Comparison of ENCODE assay signal across 2 cellular contexts in the genomic region with DNA sequence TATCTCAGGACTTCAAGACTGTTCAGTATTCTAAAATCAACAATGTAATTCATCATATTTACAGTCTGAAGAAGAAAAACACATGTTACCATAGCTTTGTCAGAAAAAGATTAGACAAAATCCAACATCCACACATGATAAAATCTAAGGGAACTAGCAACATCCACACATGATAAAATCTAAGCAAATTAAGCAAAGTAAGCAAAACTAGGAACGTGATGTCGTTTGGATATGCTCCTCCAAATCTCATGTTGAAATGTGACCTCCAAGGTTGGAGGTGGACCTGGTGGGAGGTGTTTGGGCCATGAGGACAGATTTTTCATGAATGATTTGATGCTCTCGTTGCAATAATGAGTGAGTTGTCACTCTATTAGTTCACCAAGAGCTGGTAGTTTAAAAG.
TF ChIP-seq lines count a peak whose summit lies in the region.

No MANE protein-coding gene starts in this region.

TF ChIP-seq in GM23338, 12 proteins besides CTCF, POLR2A, EP300 and RAD21 (continued from another document):
- TF ChIP-seq REST (IDR thresholded peaks at IDR 0.05; ENCODE audit: unreplicated experiment) (no peak), ZNF114 (CRISPR knock-in tag; IDR thresholded peaks at IDR 0.05) (no peak), POLR2AphosphoS5 (IDR thresholded peaks at IDR 0.05; ENCODE audit: low read depth) (no peak), CREB1 (CRISPR knock-in tag; IDR thresholded peaks at IDR 0.05; ENCODE audit: low read depth) (no peak), EZH2 (IDR thresholded peaks at IDR 0.05; ENCODE audit: low read depth, unreplicated experiment) (no peak), STAT1 (IDR thresholded peaks at IDR 0.05; ENCODE audit: unreplicated experiment) (no peak), ZNF331 (CRISPR knock-in tag; IDR thresholded peaks at IDR 0.05; ENCODE audit: low read depth) (no peak), NANOG (IDR thresholded peaks at IDR 0.05; ENCODE audit: borderline replicate concordance) (no peak), ZNF462 (CRISPR knock-in tag; IDR thresholded peaks at IDR 0.05) (no peak), ETS1 (IDR thresholded peaks at IDR 0.05) (no peak)

TF ChIP-seq in SK-N-SH, 30 proteins besides CTCF, POLR2A, EP300 and RAD21 (continued from another document):
- no peak for TF ChIP-seq USF2 (IDR thresholded peaks at IDR 0.05; ENCODE audit: borderline replicate concordance, low read depth, low read length)
- TF ChIP-seq GATA2 (CRISPR knock-in tag; IDR thresholded peaks at IDR 0.05): no peak
- no peak for TF ChIP-seq REST (IDR thresholded peaks at IDR 0.05; ENCODE audit: low read depth, low read length)
- TF ChIP-seq PBX3 (IDR thresholded peaks at IDR 0.05): no peak
TF ChIP-seq in SK-N-SH: peak in this region for 0.
